In genomic region chr4:6201580-6202091, GRCh38 we compare ENCODE assay signal across 12 cellular contexts. TPM values are rescaled to one million over a fixed set of nuclear protein-coding genes. Genes with fewer than 3 reads are reported as not detected.
DNase-seq lines count a peak whose midpoint lies in the region; TF ChIP-seq lines count a peak whose summit lies in the region.
"Had no signal": no experiment of that assay in that cellular context is flagged by ENCODE, and none has a peak within 500 bp of the region (broad histone marks: within the 10 kb centered on the region; RNA-seq: fewer than 3 reads in every experiment).

No MANE protein-coding gene starts in this region.

- H3K79me2 ChIP-seq in OCI-LY7 (ENCODE audit: insufficient read depth, low read depth, low read length), result no peaks in the 10 kb centered on the region

- H3K9me3 Mint-ChIP-seq in endodermal cell, result peaks cover 7% of the 10 kb centered on the region

- H3K4me3 ChIP-seq in BLaER1, result 0 out of 2 replicates have a peak overlapping the region, but pooled peaks have one; percentile 85
- no peak overlapping the region for H3K4me3 ChIP-seq in GM06990 (replicated peaks; ENCODE audit: low read depth, low read length)
- H3K4me3 ChIP-seq in OCI-LY7 (ENCODE audit: low read depth, low read length, poor library complexity, severe bottlenecking), result peak overlapping the region; percentile 83
- no peak overlapping the region for H3K4me3 ChIP-seq in endodermal cell (ENCODE audit: low read length)

- no peak overlapping the region for H3K27ac ChIP-seq in BLaER1
- no peak overlapping the region for H3K27ac ChIP-seq in OCI-LY7 (ENCODE audit: low read depth, low read length, poor library complexity, severe bottlenecking)
- H3K27ac ChIP-seq in endodermal cell (ENCODE audit: low read depth, low read length), result no peak overlapping the region

- WGBS in endodermal cell (ENCODE audit: insufficient coverage in 1 of 2, insufficient read length in 1 of 2), 2 experiments, result 89 to 91% methylated on average over 3 to 7 of the region's 7 CpGs

- H3K9me2 ChIP-seq in OCI-LY7 (ENCODE audit: insufficient read depth, low read length), result no peaks in the 10 kb centered on the region

- H3K4me3 Mint-ChIP-seq in endodermal cell, result peak overlapping the region; percentile 75

- DNase-seq in GM06990 (ENCODE audit: extremely low read depth, insufficient read length), result peak; percentile 74
- DNase-seq in OCI-LY7 (ENCODE audit: low spot score), result peak; percentile 75
- no peak for DNase-seq in endodermal cell
- no peak for DNase-seq in inferior parietal cortex (ENCODE audit: extremely low spot score)
- DNase-seq in NK-92 (lab: John Stamatoyannopoulos, UW; ENCODE audit: unreplicated experiment), result no peak
- no peak for DNase-seq in KG1 (lab: John Stamatoyannopoulos, UW)
- no peak for DNase-seq in NCI-H1417 treated with DMSO at 0.1 percent for 48 hours (lab: John Stamatoyannopoulos, UW)
- DNase-seq: DMS79; stimulated activated naive CD4-positive, alpha-beta T cell treated with Interleukin-2 at 50 U/mL for 16 hours had no signal

- H3K4me2 ChIP-seq in BLaER1 (peak overlapping the region; percentile 99), OCI-LY7 (ENCODE audit: low read length) (peak overlapping the region; percentile 70)

- peaks cover 10% of the 10 kb centered on the region for H3K27me3 Mint-ChIP-seq in endodermal cell (ENCODE audit: insufficient read depth)

- H3K36me3 ChIP-seq in BLaER1 (no peaks in the 10 kb centered on the region), GM06990 (ENCODE audit: control insufficient read depth, insufficient read depth, low read length) (no peaks in the 10 kb centered on the region), OCI-LY7 (ENCODE audit: insufficient read depth, low read length) (no peaks in the 10 kb centered on the region), endodermal cell (ENCODE audit: control insufficient read depth, insufficient read depth, low read length) (no peaks in the 10 kb centered on the region)

- H4K20me1 ChIP-seq in BLaER1, result peaks cover 30% of the 10 kb centered on the region
- H4K20me1 ChIP-seq in OCI-LY7 (ENCODE audit: insufficient read depth, low read length), result no peaks in the 10 kb centered on the region

- H3K4me1 ChIP-seq in BLaER1 (peaks cover 43% of the 10 kb centered on the region), OCI-LY7 (ENCODE audit: insufficient read depth, low read length, poor library complexity, severe bottlenecking) (peaks cover 13% of the 10 kb centered on the region), endodermal cell (ENCODE audit: control insufficient read depth, insufficient read depth, low read length) (peaks cover 14% of the 10 kb centered on the region)

- peak overlapping the region; percentile 73; the same call in 1 of the 2 replicates for H2AFZ ChIP-seq in OCI-LY7 (ENCODE audit: low read length)

- H3K4me1 Mint-ChIP-seq in endodermal cell, result peaks cover 28% of the 10 kb centered on the region

- H3K27me3 ChIP-seq in BLaER1, result peaks cover 18% of the 10 kb centered on the region
- H3K27me3 ChIP-seq in GM06990 (replicated peaks; ENCODE audit: control insufficient read depth, insufficient read depth, low read length), result no peaks in the 10 kb centered on the region; the same call in 1 of the 2 replicates
- H3K27me3 ChIP-seq in endodermal cell (ENCODE audit: control insufficient read depth, insufficient read depth, low read length, poor library complexity, severe bottlenecking), result no peaks in the 10 kb centered on the region

- no TSS peak for BruUV-seq in OCI-LY7 (replicated peaks; lab: Mats Ljungman, UMichigan)

- intact Hi-C loops in OCI-LY7 (cut with micrococcal nuclease; ENCODE audit: unreplicated experiment), result no loop called here

- no peak overlapping the region for H3K9ac ChIP-seq in BLaER1
- H3K9ac ChIP-seq in endodermal cell (ENCODE audit: extremely low read depth, low read length, poor library complexity, severe bottlenecking), result no peak overlapping the region

- POLR2A ChIA-PET in OCI-LY7 (lab: Charles Lee), result interaction anchor here (0.9 to 1.5 kb wide), 3 partner anchors 13 to 21 kb away, joined by 3 to 8 read pairs (median 5); no protein-coding TSS in a partner anchor

- H3K27ac Mint-ChIP-seq in endodermal cell, result no peak overlapping the region

- H3K36me3 Mint-ChIP-seq in endodermal cell (ENCODE audit: low read depth), result peaks cover 7% of the 10 kb centered on the region

- CTCF ChIA-PET in OCI-LY7 (lab: Charles Lee; ENCODE audit: unreplicated experiment), result interaction anchor here (0.5 to 0.9 kb wide), 2 partner anchors 58 to 68 kb away, joined by 3 to 6 read pairs; partner anchors contain the start of gene WFS1

- TF ChIP-seq CTCF in GM06990 (IDR thresholded peaks at IDR 0.05; ENCODE audit: insufficient read depth, low read length, poor library complexity, severe bottlenecking), result no peak
- TF ChIP-seq CTCF in OCI-LY7 (conservative IDR thresholded peaks at IDR 0.05; ENCODE audit: low read length), result no peak
- no peak for TF ChIP-seq CTCF in endodermal cell (conservative IDR thresholded peaks at IDR 0.05)

- H3K9me3 ChIP-seq in BLaER1, result peaks cover 8% of the 10 kb centered on the region
- H3K9me3 ChIP-seq in OCI-LY7 (ENCODE audit: low read length), result no peaks in the 10 kb centered on the region
- H3K9me3 ChIP-seq in endodermal cell (ENCODE audit: control insufficient read depth, low read length), result no peaks in the 10 kb centered on the region

RNA-seq across cellular contexts. Expression of gene JAKMIP1, which starts 1.3 kb away (rescaled TPM):
- 5.1 and 6.0 TPM in 2 replicates for total RNA-seq in OCI-LY7 (2014; rRNA removed; shearing (Covaris generic))
- total RNA-seq in OCI-LY7 (2022) (4.0 and 4.6 TPM in 2 replicates), endodermal cell (10 to 100 TPM; 10.4 to 11.2 TPM)
- 2.0 TPM for polyA plus RNA-seq in endodermal cell (2013, experiment 1 of 2)
- 3.6 TPM for polyA plus RNA-seq in endodermal cell (2013, experiment 2 of 2)
- total RNA-seq: glomerular endothelial cell, skeletal muscle tissue had no signal

Comparison
In these comparisons a context has a peak if more than half of its experiments do, and no peak if none do; other contexts are left out.
1. H3K4me3 ChIP-seq: peak in BLaER1 (single experiment) and OCI-LY7 (single experiment); none in GM06990 (single experiment) and endodermal cell (single experiment).
2. DNase-seq: peak in GM06990 (single experiment) and OCI-LY7 (single experiment); none in endodermal cell (single experiment), inferior parietal cortex (single experiment), NK-92 (single experiment), KG1 (single experiment) and NCI-H1417 treated with DMSO at 0.1 percent for 48 hours (single experiment).